In genomic region chr2:96506907-96507240, GRCh38 we compare ENCODE assay signal across 18 cellular contexts. TPM values are rescaled to one million over a fixed set of nuclear protein-coding genes. Genes with fewer than 3 reads are reported as not detected.
A peak's percentile ranks its signal among the peaks of the same experiment; 100 is the strongest.
DNase-seq lines count a peak whose midpoint lies in the region; ATAC-seq and TF ChIP-seq lines count a peak whose summit lies in the region.
"Had no signal": no experiment of that assay in that cellular context is flagged by ENCODE, and none has a peak within 500 bp of the region (broad histone marks: within the 10 kb centered on the region; RNA-seq: fewer than 3 reads in every experiment).

No MANE protein-coding gene starts in this region.

- no peaks in the 10 kb centered on the region for H3K9me2 ChIP-seq in PC-9 (ENCODE audit: insufficient read depth)

- TF ChIP-seq CTCF in breast epithelium (IDR thresholded peaks at IDR 0.05) (no peak), MCF 10A (IDR thresholded peaks at IDR 0.05; ENCODE audit: unreplicated experiment) (no peak), PC-9 (conservative IDR thresholded peaks at IDR 0.05) (no peak), upper lobe of right lung (IDR thresholded peaks at IDR 0.05) (no peak)

- H3K27ac ChIP-seq in breast epithelium (peak overlapping the region; percentile 30 to 42), PC-9 (peak overlapping the region; percentile 77), upper lobe of right lung (no peak overlapping the region)
- H3K27ac ChIP-seq: BLaER1, SJSA1 had no signal

- H3K27me3 ChIP-seq in breast epithelium (no peaks in the 10 kb centered on the region), PC-9 (ENCODE audit: insufficient read depth, low read depth) (no peaks in the 10 kb centered on the region), upper lobe of right lung (peaks cover 4% of the 10 kb centered on the region)
- H3K27me3 ChIP-seq: BLaER1, SJSA1 had no signal

- peaks cover 16% of the 10 kb centered on the region for H3K4me1 Mint-ChIP-seq in MCF 10A (ENCODE audit: insufficient read depth, unreplicated experiment)
- peaks cover 22% of the 10 kb centered on the region for H3K4me1 Mint-ChIP-seq in activated T-helper 17 cell treated with anti-CD3 and anti-CD28 coated beads, Interleukin-2, amount 50 U/mL, for 72 hours
- peaks cover 24% of the 10 kb centered on the region for H3K4me1 Mint-ChIP-seq in activated T-helper 2 cell treated with anti-CD3 and anti-CD28 coated beads, Interferon-gamma antibody, Interleukin-2, Interleukin-4, amounts not matched to agents 10 μg/mL and 5 μg/mL and 100 μg/mL, durations not matched to agents 14 hours and 24 hours and 36 hours (ENCODE audit: low read depth)

- H3K36me3 ChIP-seq in breast epithelium, result no peaks in the 10 kb centered on the region
- no peaks in the 10 kb centered on the region for H3K36me3 ChIP-seq in PC-9 (ENCODE audit: low read depth)
- H3K36me3 ChIP-seq in upper lobe of right lung, result no peaks in the 10 kb centered on the region
- H3K36me3 ChIP-seq: BLaER1, SJSA1 had no signal

- POLR2A ChIA-PET in MCF 10A (lab: Yijun Ruan, JAX), result interaction anchor here (0.9 kb wide), 1 partner anchor 27 kb away, joined by 3 read pairs; no protein-coding TSS in a partner anchor
- POLR2A ChIA-PET in PC-9 (lab: Charles Lee; ENCODE audit: unreplicated experiment), result interaction anchor here (0.6 to 0.7 kb wide), 2 partner anchors 14 to 140 kb away, joined by 6 to 16 read pairs; no protein-coding TSS in a partner anchor

- CTCF ChIA-PET in MCF 10A (lab: Yijun Ruan, JAX) (interaction anchor here (0.6 to 13.3 kb wide), 6 partner anchors 25 to 240 kb away, joined by 3 to 360 read pairs (median 3); no protein-coding TSS in a partner anchor), PC-9 (lab: Charles Lee) (interaction anchor here (1.0 to 4.6 kb wide), 2 partner anchors 99 to 147 kb away, joined by 4 to 35 read pairs; no protein-coding TSS in a partner anchor)

- no peak overlapping the region for H3K27ac Mint-ChIP-seq in MCF 10A (ENCODE audit: low read depth, unreplicated experiment)
- no peak overlapping the region for H3K27ac Mint-ChIP-seq in activated T-helper 17 cell treated with anti-CD3 and anti-CD28 coated beads, Interleukin-2, amount 50 U/mL, for 72 hours
- H3K27ac Mint-ChIP-seq in activated T-helper 2 cell treated with anti-CD3 and anti-CD28 coated beads, Interferon-gamma antibody, Interleukin-2, Interleukin-4, amounts not matched to agents 10 μg/mL and 5 μg/mL and 100 μg/mL, durations not matched to agents 14 hours and 24 hours and 36 hours, result no peak overlapping the region
- H3K27ac Mint-ChIP-seq: CD8-positive, alpha-beta T cell had no signal

- H3F3A ChIP-seq in PC-9 (ENCODE audit: insufficient read depth, low read depth), result peaks cover 30% of the 10 kb centered on the region

- H3K4me3 ChIP-seq in breast epithelium, result peak overlapping the region in 2 of 3 donors; percentile 9 to 52
- H3K4me3 ChIP-seq in PC-9, result no peak overlapping the region
- no peak overlapping the region for H3K4me3 ChIP-seq in upper lobe of right lung
- H3K4me3 ChIP-seq: BLaER1, SJSA1 had no signal

- DNase-seq in breast epithelium (ENCODE audit: low spot score in 2 of 2), result peak in 1 of 2 donors; percentile 3
- DNase-seq in MCF 10A (ENCODE audit: unreplicated experiment), result no peak
- no peak for DNase-seq in PC-9
- DNase-seq in stimulated activated CD8-positive, alpha-beta memory T cell treated with anti-CD3 and anti-CD28 coated beads, Interleukin-4, amount 100 ng/mL, for 48 hours, result peak; percentile 24
- no peak for DNase-seq in upper lobe of right lung
- DNase-seq in activated T-helper 2 cell treated with anti-CD3 and anti-CD28 coated beads, Interferon-gamma antibody, Interleukin-2, Interleukin-4, amounts not matched to agents 10 μg/mL and 5 μg/mL and 100 μg/mL, durations not matched to agents 14 hours and 24 hours and 36 hours (ENCODE audit: low spot score), result no peak
- DNase-seq: DND-41, HCEC 1CT, KBM-7, NCI-H1436 treated with DMSO at 0.1 percent for 48 hours, NCI-H2029 treated with DMSO at 0.1 percent for 48 hours, NCI-H510A, NCI-H774 had no signal

- intact Hi-C loops in breast epithelium (cut with DNase I; ENCODE audit: low total_unique reads) (loop anchor here (5.0 kb wide), 1 partner anchor 100 kb away; no protein-coding TSS in a partner anchor), MCF 10A (cut with micrococcal nuclease) (loop anchor here (5.0 kb wide), 2 partner anchors 240 to 370 kb away; partner anchors contain the start of genes ASTL, CIAO1 and TMEM127), PC-9 (cut with micrococcal nuclease; ENCODE audit: unreplicated experiment) (loop anchor here (1.0 to 10.0 kb wide), 2 partner anchors 58 to 302 kb away; partner anchors contain the start of gene STARD7), upper lobe of right lung (cut with DNase I) (loop anchor here (5.0 kb wide), 1 partner anchor 100 kb away; no protein-coding TSS in a partner anchor)
- intact Hi-C loops in activated T-helper 2 cell treated with anti-CD3 and anti-CD28 coated beads, Interferon-gamma antibody, Interleukin-2, Interleukin-4, amounts not matched to agents 10 μg/mL and 5 μg/mL and 100 μg/mL, durations not matched to agents 14 hours and 24 hours and 36 hours (cut with micrococcal nuclease), result loop anchor here (5.0 kb wide), 1 partner anchor 45 kb away; no protein-coding TSS in a partner anchor

- H2AFZ ChIP-seq in PC-9, result 0 out of 2 replicates have a peak overlapping the region, but pooled peaks have one; percentile 1

- BruUV-seq in MCF 10A (replicated peaks; lab: Mats Ljungman, UMichigan), result no TSS peak
- BruUV-seq in PC-9 (replicated peaks; lab: Mats Ljungman, UMichigan), result no TSS peak

- no peaks in the 10 kb centered on the region for H3K79me2 ChIP-seq in PC-9 (ENCODE audit: low read depth)

- no peaks in the 10 kb centered on the region for H3K9me3 Mint-ChIP-seq in MCF 10A (ENCODE audit: unreplicated experiment)
- no peaks in the 10 kb centered on the region for H3K9me3 Mint-ChIP-seq in activated T-helper 17 cell treated with anti-CD3 and anti-CD28 coated beads, Interleukin-2, amount 50 U/mL, for 72 hours
- H3K9me3 Mint-ChIP-seq in activated T-helper 2 cell treated with anti-CD3 and anti-CD28 coated beads, Interferon-gamma antibody, Interleukin-2, Interleukin-4, amounts not matched to agents 10 μg/mL and 5 μg/mL and 100 μg/mL, durations not matched to agents 14 hours and 24 hours and 36 hours, result no peaks in the 10 kb centered on the region
- H3K9me3 Mint-ChIP-seq: CD8-positive, alpha-beta T cell had no signal

- peaks cover 18% of the 10 kb centered on the region for H3K27me3 Mint-ChIP-seq in MCF 10A (ENCODE audit: insufficient read depth, unreplicated experiment)
- peaks cover 15% of the 10 kb centered on the region for H3K27me3 Mint-ChIP-seq in activated T-helper 17 cell treated with anti-CD3 and anti-CD28 coated beads, Interleukin-2, amount 50 U/mL, for 72 hours
- H3K27me3 Mint-ChIP-seq in activated T-helper 2 cell treated with anti-CD3 and anti-CD28 coated beads, Interferon-gamma antibody, Interleukin-2, Interleukin-4, amounts not matched to agents 10 μg/mL and 5 μg/mL and 100 μg/mL, durations not matched to agents 14 hours and 24 hours and 36 hours (ENCODE audit: low read depth), result no peaks in the 10 kb centered on the region

- TF ChIP-seq POLR2A in breast epithelium (IDR thresholded peaks at IDR 0.05), result no peak

- H3K36me3 Mint-ChIP-seq in MCF 10A (ENCODE audit: insufficient read depth, unreplicated experiment), result no peaks in the 10 kb centered on the region
- H3K36me3 Mint-ChIP-seq in activated T-helper 17 cell treated with anti-CD3 and anti-CD28 coated beads, Interleukin-2, amount 50 U/mL, for 72 hours (ENCODE audit: low read depth), result no peaks in the 10 kb centered on the region
- H3K36me3 Mint-ChIP-seq in activated T-helper 2 cell treated with anti-CD3 and anti-CD28 coated beads, Interferon-gamma antibody, Interleukin-2, Interleukin-4, amounts not matched to agents 10 μg/mL and 5 μg/mL and 100 μg/mL, durations not matched to agents 14 hours and 24 hours and 36 hours (ENCODE audit: low read depth), result no peaks in the 10 kb centered on the region
- H3K36me3 Mint-ChIP-seq: CD8-positive, alpha-beta T cell had no signal

- H3K4me1 ChIP-seq in breast epithelium (no peaks in the 10 kb centered on the region), PC-9 (replicated peaks; ENCODE audit: insufficient read depth) (peaks cover 64% of the 10 kb centered on the region), upper lobe of right lung (peaks cover 32% of the 10 kb centered on the region)

- ATAC-seq in activated T-helper 17 cell treated with anti-CD3 and anti-CD28 coated beads, Interleukin-2, amount 50 U/mL, for 72 hours (replicated peaks), result no peak
- ATAC-seq in upper lobe of right lung, result no peak
- ATAC-seq: CD8-positive, alpha-beta T cell; GM12878 had no signal

- no peaks in the 10 kb centered on the region for H4K20me1 ChIP-seq in PC-9 (ENCODE audit: insufficient read depth)
- H4K20me1 ChIP-seq: BLaER1 had no signal

- peak overlapping the region; percentile 62; the same call in 1 of the 2 replicates for H3K4me2 ChIP-seq in PC-9
- H3K4me2 ChIP-seq: BLaER1 had no signal

- H3K9me3 ChIP-seq in breast epithelium (no peaks in the 10 kb centered on the region), PC-9 (ENCODE audit: insufficient read depth, low read depth) (no peaks in the 10 kb centered on the region), upper lobe of right lung (no peaks in the 10 kb centered on the region)
- H3K9me3 ChIP-seq: BLaER1, SJSA1 had no signal

- H3K4me3 Mint-ChIP-seq in MCF 10A (ENCODE audit: unreplicated experiment), result no peak overlapping the region
- peak overlapping the region; percentile 69 for H3K4me3 Mint-ChIP-seq in activated T-helper 17 cell treated with anti-CD3 and anti-CD28 coated beads, Interleukin-2, amount 50 U/mL, for 72 hours
- no peak overlapping the region for H3K4me3 Mint-ChIP-seq in activated T-helper 2 cell treated with anti-CD3 and anti-CD28 coated beads, Interferon-gamma antibody, Interleukin-2, Interleukin-4, amounts not matched to agents 10 μg/mL and 5 μg/mL and 100 μg/mL, durations not matched to agents 14 hours and 24 hours and 36 hours (ENCODE audit: low read depth)
- H3K4me3 Mint-ChIP-seq: CD8-positive, alpha-beta T cell had no signal

RNA-seq across cellular contexts. Expression of gene NEURL3, which starts 1.7 kb away (rescaled TPM):
- 1 to 10 TPM in 2 of 3 donors, not detected in 1; 4.3 to 6.1 TPM for total RNA-seq in breast epithelium
- total RNA-seq in MCF 10A (2022), result not detected in 2 replicates
- 0.48 and 0.63 TPM in 2 replicates for total RNA-seq in PC-9 (2021)
- total RNA-seq in activated T-helper 17 cell treated with anti-CD3 and anti-CD28 coated beads, Interleukin-2, amount 50 U/mL, for 72 hours, result 1 to 10 TPM in 1 of 2 donors, under 1 TPM in 1; 0.91 to 3.4 TPM
- total RNA-seq in upper lobe of right lung, result 0.29 TPM
- total RNA-seq in activated T-helper 2 cell treated with anti-CD3 and anti-CD28 coated beads, Interferon-gamma antibody, Interleukin-2, Interleukin-4, amounts not matched to agents 10 μg/mL and 5 μg/mL and 100 μg/mL, durations not matched to agents 14 hours and 24 hours and 36 hours, result 0.16 and 0.52 TPM in 2 replicates
- total RNA-seq: CD8-positive, alpha-beta T cell; SJSA1 had no signal

RNA-seq across cellular contexts. Expression of gene ARID5A, which starts 29.7 kb away (rescaled TPM):
- total RNA-seq in breast epithelium, result 100 to 1,000 TPM in 1 of 3 donors, 10 to 100 TPM in 2; 18.9 to 132 (median 56.4) TPM
- 3.0 and 3.4 TPM in 2 replicates for total RNA-seq in MCF 10A (2022)
- 5.1 and 6.0 TPM in 2 replicates for total RNA-seq in PC-9 (2021)
- total RNA-seq in activated T-helper 17 cell treated with anti-CD3 and anti-CD28 coated beads, Interleukin-2, amount 50 U/mL, for 72 hours, result 100 to 1,000 TPM; 181 to 252 TPM
- total RNA-seq in upper lobe of right lung, result 32.8 TPM
- 164 and 170 TPM in 2 replicates for total RNA-seq in activated T-helper 2 cell treated with anti-CD3 and anti-CD28 coated beads, Interferon-gamma antibody, Interleukin-2, Interleukin-4, amounts not matched to agents 10 μg/mL and 5 μg/mL and 100 μg/mL, durations not matched to agents 14 hours and 24 hours and 36 hours

Comparison
In these comparisons a context has a peak if more than half of its experiments do, and no peak if none do; other contexts are left out.
1. H3K4me3 ChIP-seq: peak in breast epithelium (2 of 3); none in PC-9 (single experiment) and upper lobe of right lung (single experiment).